12 cellular contexts compared by ENCODE assay signal in the genomic region with DNA sequence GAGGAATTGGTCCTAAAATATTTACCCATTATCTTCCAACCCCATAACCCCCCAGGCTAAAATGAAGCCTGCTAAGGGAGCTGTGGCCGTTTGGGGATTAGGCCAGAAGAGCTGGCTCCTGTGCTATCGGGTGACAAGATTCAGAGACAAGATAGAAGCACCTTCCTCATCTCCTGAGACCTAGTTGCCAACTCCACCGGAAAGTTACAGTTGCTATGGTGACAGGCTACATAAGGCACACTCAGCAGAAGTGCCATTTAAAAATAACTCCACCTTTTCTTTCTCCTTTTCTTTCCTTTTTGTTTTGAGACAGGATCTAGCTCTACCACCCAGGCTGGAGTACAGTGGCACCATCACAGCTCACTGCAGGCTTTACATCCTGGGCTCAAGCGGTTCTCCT. TPM values are rescaled to one million over a fixed set of nuclear protein-coding genes. Genes with fewer than 3 reads are reported as not detected.
DNase-seq lines count a peak whose midpoint lies in the region; TF ChIP-seq lines count a peak whose summit lies in the region.
"Had no signal": no experiment of that assay in that cellular context is flagged by ENCODE, and none has a peak within 500 bp of the region (broad histone marks: within the 10 kb centered on the region; RNA-seq: fewer than 3 reads in every experiment).

No MANE protein-coding gene starts in this region.

- no peak for TF ChIP-seq CTCF in dorsolateral prefrontal cortex (IDR thresholded peaks at IDR 0.05 in 54 of 56, conservative IDR thresholded peaks at IDR 0.05 in 2 of 56; ENCODE audit: low read depth in 1 of 56, partially characterized antibody in 56 of 56)

- no peaks in the 10 kb centered on the region for H3K27me3 ChIP-seq in dorsolateral prefrontal cortex
- H3K27me3 ChIP-seq: hepatocyte, thyroid gland had no signal

- H3K4me3 ChIP-seq in dorsolateral prefrontal cortex = no peak overlapping the region
- H3K4me3 ChIP-seq: hepatocyte, thyroid gland had no signal

- peak overlapping the region in 31 of 59 donors; percentile 2 to 76 (median 54) for H3K27ac ChIP-seq in dorsolateral prefrontal cortex
- H3K27ac ChIP-seq: hepatocyte, thyroid gland had no signal

- intact Hi-C loops in dorsolateral prefrontal cortex (cut with DNase I) = no loop called here

- peak; percentile 11 for DNase-seq in NCI-H2107 treated with DMSO at 0.1 percent for 48 hours (lab: John Stamatoyannopoulos, UW; ENCODE audit: unreplicated experiment)
- no peak for DNase-seq in NCI-H2107 (lab: John Stamatoyannopoulos, UW)
- DNase-seq in NCI-H2171 treated with DMSO at 0.1 percent for 48 hours (lab: John Stamatoyannopoulos, UW) = peak; percentile 72
- peak in 3 of 10 donors; percentile 22 to 36 (median 26) for DNase-seq in dorsolateral prefrontal cortex
- DNase-seq in renal cortical epithelial cell (ENCODE audit: low read depth) = peak; percentile 45
- DNase-seq in HT-29 (ENCODE audit: low spot score) = no peak
- DNase-seq in hepatic stellate cell (ENCODE audit: low spot score) = no peak
- DNase-seq in OCI-M1 (lab: John Stamatoyannopoulos, UW) = no peak
- DNase-seq: activated CD8-positive, alpha-beta memory T cell treated with anti-CD3 and anti-CD28 coated beads, Interleukin-2, amount 50 U/mL, for 4 hours; right cardiac atrium; thyroid gland had no signal

RNA-seq across cellular contexts. Expression of a gene that starts 43.6 kb away (rescaled TPM):
- total RNA-seq in dorsolateral prefrontal cortex = 1 to 10 TPM in 119 of 120 experiments, under 1 TPM in 1; 0.53 to 5.6 (median 3.1) TPM
- total RNA-seq in renal cortical epithelial cell = 16.5 and 17.2 TPM in 2 replicates
- total RNA-seq in HT-29 (2014; rRNA removed; shearing (Covaris generic)) = 34.7 and 40.5 TPM in 2 replicates

Comparison
In these comparisons a context has a peak if more than half of its experiments do, and no peak if none do; other contexts are left out.
1. DNase-seq: peak in NCI-H2107 treated with DMSO at 0.1 percent for 48 hours (single experiment), NCI-H2171 treated with DMSO at 0.1 percent for 48 hours (single experiment) and renal cortical epithelial cell (single experiment); none in NCI-H2107 (single experiment), HT-29 (single experiment), hepatic stellate cell (single experiment) and OCI-M1 (single experiment).